ENCODE assay signal across 20 cellular contexts in the genomic region with DNA sequence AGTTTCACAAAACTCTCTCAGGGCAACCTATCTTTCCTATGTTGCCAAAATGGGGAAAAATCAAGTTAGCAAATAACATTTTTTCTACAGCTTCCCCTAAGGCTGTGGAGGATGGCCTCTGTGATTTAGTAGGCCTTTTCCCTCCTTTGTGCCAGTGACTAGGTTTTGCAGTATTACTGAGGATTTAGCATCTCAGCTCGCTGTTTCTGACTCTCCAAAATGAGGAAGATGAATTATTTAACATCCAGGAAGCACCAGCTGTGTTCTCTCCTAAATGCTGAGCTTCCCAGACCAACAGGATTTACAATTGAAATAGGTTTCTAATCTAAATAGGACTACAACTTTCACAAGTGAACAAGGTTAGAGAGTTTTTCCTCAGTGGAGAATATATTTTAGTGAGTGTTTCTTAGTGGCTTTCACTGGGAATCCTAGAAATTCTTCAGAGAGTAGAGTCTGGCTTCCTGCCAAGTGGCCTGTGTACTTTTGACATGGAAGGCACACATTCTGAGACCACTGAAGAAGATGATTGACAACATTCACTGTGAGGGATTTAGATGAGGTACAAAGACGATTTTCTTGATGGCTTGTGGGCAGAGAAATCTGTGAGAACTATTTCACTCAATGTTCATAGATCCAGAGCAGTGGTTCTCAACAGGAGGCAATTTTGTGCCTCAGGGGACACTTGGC.
DNase-seq lines count a peak whose midpoint lies in the region; ATAC-seq, FAIRE-seq and TF ChIP-seq lines count a peak whose summit lies in the region.
"Had no signal": no experiment of that assay in that cellular context is flagged by ENCODE, and none has a peak within 500 bp of the region (broad histone marks: within the 10 kb centered on the region; RNA-seq: fewer than 3 reads in every experiment).

No MANE protein-coding gene starts in this region.

- H3K4me3 ChIP-seq in A673 (ENCODE audit: low read depth, low read length, poor library complexity, severe bottlenecking): no peak overlapping the region
- H3K4me3 ChIP-seq in BLaER1 treated with 17β-estradiol and CSF1 and Interleukin-3, amounts not matched to agents 10 nM and 100 nM: no peak overlapping the region
- H3K4me3 ChIP-seq in HepG2 (replicated peaks in 1 of 3; ENCODE audit: insufficient read depth in 1 of 3, low read depth in 2 of 3, low read length in 3 of 3): no peak overlapping the region
- H3K4me3 ChIP-seq: adrenal gland, breast epithelium, heart right ventricle, spleen had no signal

- H3K27me3 ChIP-seq in A673 (replicated peaks; ENCODE audit: insufficient read depth, low read depth, low read length, poor library complexity) (peaks cover 3% of the 10 kb centered on the region), HepG2 (ENCODE audit: control insufficient read depth in 1 of 2, insufficient read depth in 2 of 2, low read length in 2 of 2) (no peaks in the 10 kb centered on the region)
- H3K27me3 ChIP-seq in BLaER1 treated with 17β-estradiol and CSF1 and Interleukin-3, amounts not matched to agents 10 nM and 100 nM: peaks cover 0 to 3% (median 0%) of the 10 kb centered on the region in 11 experiments; a peak in 1 of 22 replicates
- H3K27me3 ChIP-seq: adrenal gland, breast epithelium, heart right ventricle, neutrophil, spleen had no signal

- no peak for TF ChIP-seq CTCF in A673 (conservative IDR thresholded peaks at IDR 0.05; ENCODE audit: low read depth, low read length)
- no peak for TF ChIP-seq CTCF in HepG2 (CRISPR knock-in tag; IDR thresholded peaks at IDR 0.05)

- H3K9me3 ChIP-seq in A673 (ENCODE audit: low read depth, low read length, poor library complexity, severe bottlenecking) (no peaks in the 10 kb centered on the region), HepG2 (ENCODE audit: low read length) (no peaks in the 10 kb centered on the region)
- no peaks in the 10 kb centered on the region for H3K9me3 ChIP-seq in BLaER1 treated with 17β-estradiol and CSF1 and Interleukin-3, amounts not matched to agents 10 nM and 100 nM (replicated peaks in 1 of 11)
- H3K9me3 ChIP-seq: adrenal gland, breast epithelium, heart right ventricle, neutrophil, spleen had no signal

- H3K79me2 ChIP-seq in HepG2 (ENCODE audit: insufficient read depth, low read length): no peaks in the 10 kb centered on the region

- H2AFZ ChIP-seq in HepG2 (ENCODE audit: low read length): no peak overlapping the region

- no peaks in the 10 kb centered on the region for H4K20me1 ChIP-seq in BLaER1 treated with 17β-estradiol and CSF1 and Interleukin-3, amounts not matched to agents 10 nM and 100 nM
- H4K20me1 ChIP-seq in HepG2 (ENCODE audit: insufficient read depth, low read length): no peaks in the 10 kb centered on the region

- BruUV-seq in A673 (replicated peaks; lab: Mats Ljungman, UMichigan) (no TSS peak), HepG2 (replicated peaks; lab: Mats Ljungman, UMichigan) (no TSS peak)

- whole genome bisulfite sequencing in HepG2 (ENCODE audit: low lambda C conversion rate): 85% methylated on average over 2 of the region's 2 CpGs

- TF ChIP-seq EP300 in HepG2 (IDR thresholded peaks at IDR 0.05; ENCODE audit: low read depth in 2 of 2, low read length in 2 of 2) (no peak), HepG2 (CRISPR knock-in tag; IDR thresholded peaks at IDR 0.05; ENCODE audit: borderline replicate concordance) (no peak)

- H3K36me3 ChIP-seq in A673 (ENCODE audit: insufficient read depth, low read length, poor library complexity, severe bottlenecking) (no peaks in the 10 kb centered on the region), HepG2 (replicated peaks in 1 of 2; ENCODE audit: control insufficient read depth in 1 of 2, insufficient read depth in 2 of 2, low read length in 2 of 2) (peaks cover 0 to 6% of the 10 kb centered on the region in 2 experiments; a peak in 2 of 5 replicates)
- no peaks in the 10 kb centered on the region for H3K36me3 ChIP-seq in BLaER1 treated with 17β-estradiol and CSF1 and Interleukin-3, amounts not matched to agents 10 nM and 100 nM
- H3K36me3 ChIP-seq: adrenal gland, breast epithelium, heart right ventricle, neutrophil, spleen had no signal

- in situ Hi-C loops in HepG2 (cut with HindIII; ENCODE audit: extremely low pct_ligation_motif_present, low pct_unique_long_range_greater_than_20kb): no loop called here

- no peak overlapping the region for H3K9ac ChIP-seq in BLaER1 treated with 17β-estradiol and CSF1 and Interleukin-3, amounts not matched to agents 10 nM and 100 nM
- no peak overlapping the region for H3K9ac ChIP-seq in HepG2 (ENCODE audit: insufficient read depth, low read depth, low read length)

- POLR2A ChIA-PET in A673 (lab: Charles Lee; ENCODE audit: low non-redundant PET): no interaction called here
- POLR2A ChIA-PET in HepG2 (lab: Yijun Ruan, JAX): no interaction called here

- no peak for FAIRE-seq in HepG2 (lab: Jason Lieb, UNC)

- no peak for ATAC-seq in HepG2
- no peak for ATAC-seq in GM21717 (IDR thresholded peaks at IDR 0.05; ENCODE audit: unreplicated experiment)

- intact Hi-C loops in A673 (cut with micrococcal nuclease; ENCODE audit: unreplicated experiment) (no loop called here), HepG2 (cut with micrococcal nuclease; ENCODE audit: unreplicated experiment) (no loop called here)

- H3K4me2 ChIP-seq in BLaER1 treated with 17β-estradiol and CSF1 and Interleukin-3, amounts not matched to agents 10 nM and 100 nM: peak overlapping the region; percentile 9 to 64 (median 47)
- no peak overlapping the region for H3K4me2 ChIP-seq in HepG2 (ENCODE audit: low read depth, low read length)

- peak overlapping the region; percentile 1 for H3K27ac ChIP-seq in A673 (ENCODE audit: low read depth, low read length, poor library complexity, severe bottlenecking)
- peak overlapping the region in 4 of 11 experiments; percentile 2 to 23 (median 6); a peak in 8 of 22 replicates for H3K27ac ChIP-seq in BLaER1 treated with 17β-estradiol and CSF1 and Interleukin-3, amounts not matched to agents 10 nM and 100 nM
- no peak overlapping the region for H3K27ac ChIP-seq in HepG2 (ENCODE audit: extremely low read length, insufficient read depth, low read length)
- H3K27ac ChIP-seq: adrenal gland, breast epithelium, neutrophil, spleen had no signal

- no peak for TF ChIP-seq POLR2A in HepG2 (IDR thresholded peaks at IDR 0.05; ENCODE audit: insufficient read depth in 1 of 2, low read depth in 2 of 2, low read length in 2 of 2)

- DNase-seq in A673 (ENCODE audit: low spot score) (peak; percentile 54), NOMO-1 treated with DMSO at 0.1 percent for 48 hours (lab: John Stamatoyannopoulos, UW; ENCODE audit: unreplicated experiment) (peak; percentile 0), HepG2 (ENCODE audit: low spot score) (no peak), SHP77 (lab: John Stamatoyannopoulos, UW) (no peak), COLO829 (ENCODE audit: low spot score) (no peak)
- DNase-seq in activated CD4-positive, alpha-beta T cell treated with anti-CD3 and anti-CD28 coated beads, Interleukin-2, amount 50 U/mL, for 1 hour: no peak
- DNase-seq: activated gamma-delta T cell; adrenal gland; CD8-positive, alpha-beta memory T cell; DND-41; heart right ventricle; NCI-H146; SHP77 treated with DMSO at 0.1 percent for 48 hours; spleen; stimulated activated CD4-positive, alpha-beta T cell treated with anti-CD3 and anti-CD28 coated beads, Interleukin-4, amount 100 ng/mL, for 24 hours; trophoblast cell had no signal

- H3K4me1 ChIP-seq in A673 (ENCODE audit: insufficient read depth, low read length, poor library complexity, severe bottlenecking) (peaks cover 7% of the 10 kb centered on the region), HepG2 (ENCODE audit: insufficient read depth, low read length) (peaks cover 13% of the 10 kb centered on the region)
- peaks cover 13 to 31% (median 25%) of the 10 kb centered on the region in 10 experiments for H3K4me1 ChIP-seq in BLaER1 treated with 17β-estradiol and CSF1 and Interleukin-3, amounts not matched to agents 10 nM and 100 nM
- H3K4me1 ChIP-seq: adrenal gland, breast epithelium, spleen had no signal

- CTCF ChIA-PET in A673 (lab: Charles Lee): no interaction called here
- CTCF ChIA-PET in HepG2 (lab: Yijun Ruan, JAX; ENCODE audit: low intra/inter-chr PET ratio, low total read pairs): no interaction called here

- TF ChIP-seq RAD21 in HepG2 (CRISPR knock-in tag; IDR thresholded peaks at IDR 0.05): no peak

TF ChIP-seq in HepG2, 621 proteins besides CTCF, POLR2A, EP300 and RAD21 (continues in another document):
- TF ChIP-seq, protein P1, sequence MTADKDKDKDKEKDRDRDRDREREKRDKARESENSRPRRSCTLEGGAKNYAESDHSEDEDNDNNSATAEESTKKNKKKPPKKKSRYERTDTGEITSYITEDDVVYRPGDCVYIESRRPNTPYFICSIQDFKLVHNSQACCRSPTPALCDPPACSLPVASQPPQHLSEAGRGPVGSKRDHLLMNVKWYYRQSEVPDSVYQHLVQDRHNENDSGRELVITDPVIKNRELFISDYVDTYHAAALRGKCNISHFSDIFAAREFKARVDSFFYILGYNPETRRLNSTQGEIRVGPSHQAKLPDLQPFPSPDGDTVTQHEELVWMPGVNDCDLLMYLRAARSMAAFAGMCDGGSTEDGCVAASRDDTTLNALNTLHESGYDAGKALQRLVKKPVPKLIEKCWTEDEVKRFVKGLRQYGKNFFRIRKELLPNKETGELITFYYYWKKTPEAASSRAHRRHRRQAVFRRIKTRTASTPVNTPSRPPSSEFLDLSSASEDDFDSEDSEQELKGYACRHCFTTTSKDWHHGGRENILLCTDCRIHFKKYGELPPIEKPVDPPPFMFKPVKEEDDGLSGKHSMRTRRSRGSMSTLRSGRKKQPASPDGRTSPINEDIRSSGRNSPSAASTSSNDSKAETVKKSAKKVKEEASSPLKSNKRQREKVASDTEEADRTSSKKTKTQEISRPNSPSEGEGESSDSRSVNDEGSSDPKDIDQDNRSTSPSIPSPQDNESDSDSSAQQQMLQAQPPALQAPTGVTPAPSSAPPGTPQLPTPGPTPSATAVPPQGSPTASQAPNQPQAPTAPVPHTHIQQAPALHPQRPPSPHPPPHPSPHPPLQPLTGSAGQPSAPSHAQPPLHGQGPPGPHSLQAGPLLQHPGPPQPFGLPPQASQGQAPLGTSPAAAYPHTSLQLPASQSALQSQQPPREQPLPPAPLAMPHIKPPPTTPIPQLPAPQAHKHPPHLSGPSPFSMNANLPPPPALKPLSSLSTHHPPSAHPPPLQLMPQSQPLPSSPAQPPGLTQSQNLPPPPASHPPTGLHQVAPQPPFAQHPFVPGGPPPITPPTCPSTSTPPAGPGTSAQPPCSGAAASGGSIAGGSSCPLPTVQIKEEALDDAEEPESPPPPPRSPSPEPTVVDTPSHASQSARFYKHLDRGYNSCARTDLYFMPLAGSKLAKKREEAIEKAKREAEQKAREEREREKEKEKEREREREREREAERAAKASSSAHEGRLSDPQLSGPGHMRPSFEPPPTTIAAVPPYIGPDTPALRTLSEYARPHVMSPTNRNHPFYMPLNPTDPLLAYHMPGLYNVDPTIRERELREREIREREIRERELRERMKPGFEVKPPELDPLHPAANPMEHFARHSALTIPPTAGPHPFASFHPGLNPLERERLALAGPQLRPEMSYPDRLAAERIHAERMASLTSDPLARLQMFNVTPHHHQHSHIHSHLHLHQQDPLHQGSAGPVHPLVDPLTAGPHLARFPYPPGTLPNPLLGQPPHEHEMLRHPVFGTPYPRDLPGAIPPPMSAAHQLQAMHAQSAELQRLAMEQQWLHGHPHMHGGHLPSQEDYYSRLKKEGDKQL (CRISPR knock-in tag; IDR thresholded peaks at IDR 0.05; ENCODE audit: low read depth): no peak
- TF ChIP-seq SOX13 (IDR thresholded peaks at IDR 0.05) (no peak), SOX13 (CRISPR knock-in tag; conservative IDR thresholded peaks at IDR 0.05 in 1 of 2, IDR thresholded peaks at IDR 0.05 in 1 of 2) (no peak)

Comparison
In these comparisons a context has a peak if more than half of its experiments do, and no peak if none do; other contexts are left out.
1. DNase-seq: peak in A673 (single experiment) and NOMO-1 treated with DMSO at 0.1 percent for 48 hours (single experiment); none in HepG2 (single experiment), SHP77 (0 of 2), activated CD4-positive, alpha-beta T cell treated with anti-CD3 and anti-CD28 coated beads, Interleukin-2, amount 50 U/mL, for 1 hour (single experiment) and COLO829 (single experiment).